ENCODE assay signal across 1 cellular context in genomic region chr1:212077028-212077427, GRCh38.
TF ChIP-seq lines count a peak whose summit lies in the region.

No MANE protein-coding gene starts in this region.

TF ChIP-seq in SK-N-SH treated with all-trans-retinoic acid at 6 μM for 48 hours, 23 proteins besides CTCF, POLR2A, EP300 and RAD21 (continued from another document):
- TF ChIP-seq, protein P1, sequence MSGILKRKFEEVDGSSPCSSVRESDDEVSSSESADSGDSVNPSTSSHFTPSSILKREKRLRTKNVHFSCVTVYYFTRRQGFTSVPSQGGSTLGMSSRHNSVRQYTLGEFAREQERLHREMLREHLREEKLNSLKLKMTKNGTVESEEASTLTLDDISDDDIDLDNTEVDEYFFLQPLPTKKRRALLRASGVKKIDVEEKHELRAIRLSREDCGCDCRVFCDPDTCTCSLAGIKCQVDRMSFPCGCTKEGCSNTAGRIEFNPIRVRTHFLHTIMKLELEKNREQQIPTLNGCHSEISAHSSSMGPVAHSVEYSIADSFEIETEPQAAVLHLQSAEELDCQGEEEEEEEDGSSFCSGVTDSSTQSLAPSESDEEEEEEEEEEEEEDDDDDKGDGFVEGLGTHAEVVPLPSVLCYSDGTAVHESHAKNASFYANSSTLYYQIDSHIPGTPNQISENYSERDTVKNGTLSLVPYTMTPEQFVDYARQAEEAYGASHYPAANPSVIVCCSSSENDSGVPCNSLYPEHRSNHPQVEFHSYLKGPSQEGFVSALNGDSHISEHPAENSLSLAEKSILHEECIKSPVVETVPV (CRISPR knock-in tag; IDR thresholded peaks at IDR 0.05), result no peak
- TF ChIP-seq ISL1 (CRISPR knock-in tag; IDR thresholded peaks at IDR 0.05) (no peak), PPARA (CRISPR knock-in tag; IDR thresholded peaks at IDR 0.05; ENCODE audit: borderline replicate concordance) (no peak), SNAI2 (CRISPR knock-in tag; IDR thresholded peaks at IDR 0.05) (no peak), ZNF8 (CRISPR knock-in tag; IDR thresholded peaks at IDR 0.05) (no peak), TSHZ2 (CRISPR knock-in tag; IDR thresholded peaks at IDR 0.05) (no peak), ESRRG (CRISPR knock-in tag; IDR thresholded peaks at IDR 0.05) (no peak), GLIS3 (CRISPR knock-in tag; IDR thresholded peaks at IDR 0.05) (no peak), ZFP30 (CRISPR knock-in tag; IDR thresholded peaks at IDR 0.05) (no peak), ZNF70 (CRISPR knock-in tag; IDR thresholded peaks at IDR 0.05) (no peak), ZC3H10 (CRISPR knock-in tag; IDR thresholded peaks at IDR 0.05) (no peak)
